Comparison of ENCODE assay signal across 16 cellular contexts in genomic region chr4:4595252-4595651, GRCh38. TPM values are rescaled to one million over a fixed set of nuclear protein-coding genes. Genes with fewer than 3 reads are reported as not detected.
DNase-seq lines count a peak whose midpoint lies in the region; ATAC-seq, FAIRE-seq and TF ChIP-seq lines count a peak whose summit lies in the region.
"Had no signal": no experiment of that assay in that cellular context is flagged by ENCODE, and none has a peak within 500 bp of the region (broad histone marks: within the 10 kb centered on the region; RNA-seq: fewer than 3 reads in every experiment).

No MANE protein-coding gene starts in this region.

- CTCF ChIA-PET in H1 (lab: Charles Lee; ENCODE audit: partially characterized antibody), result interaction anchor here (0.7 to 1.6 kb wide), 4 partner anchors 9 to 213 kb away, joined by 3 read pairs; no protein-coding TSS in a partner anchor

- H3K23ac ChIP-seq in H1 (ENCODE audit: insufficient read length), result no peak overlapping the region

- H3K23me2 ChIP-seq in H1 (ENCODE audit: low read depth, low read length), result no peaks in the 10 kb centered on the region

- no peak overlapping the region for H2BK12ac ChIP-seq in H1 (ENCODE audit: low read depth, low read length)

- peaks cover 0 to 11% (median 2%) of the 10 kb centered on the region in 4 experiments; a peak in 5 of 8 replicates for H3K36me3 ChIP-seq in H1 (ENCODE audit: control insufficient read depth in 2 of 4, insufficient read depth in 4 of 4, low read length in 3 of 4)
- peaks cover 0 to 2% of the 10 kb centered on the region in 2 donors for H3K36me3 ChIP-seq in psoas muscle (ENCODE audit: insufficient read depth in 1 of 2, low read depth in 1 of 2)
- H3K36me3 ChIP-seq: prostate gland, transverse colon had no signal

- POLR2A ChIA-PET in H1 (lab: Charles Lee; ENCODE audit: partially characterized antibody), result no interaction called here

- H2AK5ac ChIP-seq in H1 (ENCODE audit: low read depth, low read length), result no peak overlapping the region

- no peak overlapping the region for H4K91ac ChIP-seq in H1 (replicated peaks; ENCODE audit: insufficient read length, low read length)

- H3K79me2 ChIP-seq in H1 (ENCODE audit: control insufficient read depth in 1 of 2, insufficient read depth in 2 of 2, low read length in 2 of 2), result no peaks in the 10 kb centered on the region

- no peak overlapping the region for H4K8ac ChIP-seq in H1 (ENCODE audit: extremely low read depth, insufficient read depth, low read length)

- H3K4me2 ChIP-seq in H1 (ENCODE audit: insufficient read depth in 1 of 2, low read depth in 2 of 2, low read length in 2 of 2), result no peak overlapping the region

- H2AFZ ChIP-seq in H1 (ENCODE audit: low read length), result no peak overlapping the region

- H4K20me1 ChIP-seq in H1 (replicated peaks in 1 of 2; ENCODE audit: control insufficient read depth in 1 of 2, insufficient read depth in 2 of 2, low read length in 2 of 2), result no peaks in the 10 kb centered on the region

- H2BK15ac ChIP-seq in H1 (ENCODE audit: low read length), result no peak overlapping the region

- H3K4me3 ChIP-seq in NB4 (ENCODE audit: low read depth, low read length) (no peak overlapping the region), H1 (ENCODE audit: extremely low read depth in 1 of 4, insufficient read depth in 2 of 4, low read depth in 3 of 4, low read length in 4 of 4) (no peak overlapping the region), psoas muscle (no peak overlapping the region)
- H3K4me3 ChIP-seq: prostate gland, SK-N-MC, transverse colon had no signal

- no peak overlapping the region for H2BK5ac ChIP-seq in H1 (ENCODE audit: low read depth, low read length)

- TF ChIP-seq POLR2A in NB4 (IDR thresholded peaks at IDR 0.05; ENCODE audit: extremely low read depth, insufficient read length) (no peak), H1 (IDR thresholded peaks at IDR 0.05; ENCODE audit: control extremely low read depth in 1 of 2, low read depth in 2 of 2, low read length in 2 of 2) (no peak)

- no peak for TF ChIP-seq RAD21 in H1 (IDR thresholded peaks at IDR 0.05 in 1 of 2, conservative IDR thresholded peaks at IDR 0.05 in 1 of 2; ENCODE audit: low read depth in 2 of 2, low read length in 2 of 2)

- no peak overlapping the region for H4K5ac ChIP-seq in H1 (ENCODE audit: insufficient read length, low read depth, low read length)

- peaks cover 13 to 22% of the 10 kb centered on the region in 2 experiments for H3K9me3 ChIP-seq in H1 (ENCODE audit: insufficient read depth in 2 of 2, low read depth in 1 of 2, low read length in 1 of 2)
- peaks cover 9% of the 10 kb centered on the region for H3K9me3 ChIP-seq in psoas muscle
- H3K9me3 ChIP-seq: prostate gland had no signal

- DNase-seq in COLO668 (lab: John Stamatoyannopoulos, UW; ENCODE audit: unreplicated experiment), result peak; percentile 16
- DNase-seq in NB4 (ENCODE audit: low read depth), result peak; percentile 34
- no peak for DNase-seq in H1 (ENCODE audit: low read depth in 1 of 2, low spot score in 2 of 2)
- DNase-seq in NCI-H1105 treated with DMSO at 0.1 percent for 48 hours (lab: John Stamatoyannopoulos, UW), result no peak
- no peak for DNase-seq in psoas muscle
- no peak for DNase-seq in nucleus accumbens (lab: John Stamatoyannopoulos, UW)
- DNase-seq: activated naive CD8-positive, alpha-beta T cell treated with anti-CD3 and anti-CD28 coated beads, Interleukin-2, amount 10 ng/mL, durations not matched to agents 7 days and 5 days; CD4-positive, CD25-positive, alpha-beta regulatory T cell; hypothalamus; NCI-H1930; transverse colon had no signal

- no peak for TF ChIP-seq EP300 in H1 (IDR thresholded peaks at IDR 0.05; ENCODE audit: borderline replicate concordance in 1 of 2, low read depth in 2 of 2, low read length in 2 of 2)

- 100% methylated on average over 1 of the region's 1 CpG; no CpG with 5 or more reads in 1 of the 2 experiments for WGBS in H1 (ENCODE audit: extremely low coverage in 1 of 2, insufficient coverage in 1 of 2, insufficient read length in 1 of 2, insufficient replicate concordance in 2 of 2, low coverage in 1 of 2, low lambda C conversion rate in 2 of 2, missing lambda C conversion rate in 1 of 2), 2 experiments
- WGBS in psoas muscle, 3 donors, result 71 to 88% (median 86%) methylated on average over 1 of the region's 1 CpG

- H2BK20ac ChIP-seq in H1 (ENCODE audit: low read length), result no peak overlapping the region

- H3K4me1 ChIP-seq in H1 (replicated peaks in 1 of 4; ENCODE audit: control insufficient read depth in 3 of 4, insufficient read depth in 4 of 4, low read length in 3 of 4) (no peaks in the 10 kb centered on the region), psoas muscle (no peaks in the 10 kb centered on the region)
- H3K4me1 ChIP-seq: prostate gland, transverse colon had no signal

- no peak overlapping the region for H2BK120ac ChIP-seq in H1 (replicated peaks; ENCODE audit: low read depth, low read length)

- H3K56ac ChIP-seq in H1 (replicated peaks; ENCODE audit: insufficient read length, low read depth, low read length), result no peak overlapping the region

- H3K4ac ChIP-seq in H1 (replicated peaks; ENCODE audit: insufficient read length, low read depth, low read length), result no peak overlapping the region

- H3K18ac ChIP-seq in H1 (ENCODE audit: extremely low read depth, low read length), result no peak overlapping the region

- no peaks in the 10 kb centered on the region; the same call in 1 of the 2 replicates for H3K79me1 ChIP-seq in H1 (ENCODE audit: low read depth, low read length)

- H3K9ac ChIP-seq in H1 (replicated peaks in 1 of 4; ENCODE audit: extremely low read depth in 1 of 4, low read depth in 3 of 4, low read length in 3 of 4), result no peak overlapping the region

- FAIRE-seq in H1 (lab: Jason Lieb, UNC), result no peak

- peak; percentile 10; the same call in 1 of the 2 replicates for TF ChIP-seq CTCF in 22Rv1 (IDR thresholded peaks at IDR 0.05)
- peak; percentile 33 for TF ChIP-seq CTCF in NB4 (IDR thresholded peaks at IDR 0.05; ENCODE audit: low read depth, low read length)
- peak in 1 of 3 experiments; percentile 30; a peak in 1 of 4 replicates for TF ChIP-seq CTCF in H1 (IDR thresholded peaks at IDR 0.05; ENCODE audit: control extremely low read depth in 1 of 3, insufficient read depth in 1 of 3, low read depth in 1 of 3, low read length in 3 of 3)
- TF ChIP-seq CTCF in psoas muscle (IDR thresholded peaks at IDR 0.05), result no peak

- no peak for ATAC-seq in psoas muscle
- no peak for ATAC-seq in HG03378 (IDR thresholded peaks at IDR 0.05; ENCODE audit: unreplicated experiment)
- ATAC-seq: left lobe of liver had no signal

- intact Hi-C loops in psoas muscle (cut with DNase I), result no loop called here

- no peak overlapping the region for H3K14ac ChIP-seq in H1 (ENCODE audit: insufficient read length)

- H3K27ac ChIP-seq in 22Rv1 (no peak overlapping the region), H1 (ENCODE audit: low read depth, low read length) (no peak overlapping the region), psoas muscle (no peak overlapping the region)
- H3K27ac ChIP-seq: prostate gland, SK-N-MC, transverse colon had no signal

- H3K27me3 ChIP-seq in H1 (replicated peaks in 1 of 4; ENCODE audit: control insufficient read depth in 3 of 4, extremely low read depth in 1 of 4, insufficient read depth in 3 of 4, low read length in 3 of 4) (no peaks in the 10 kb centered on the region), psoas muscle (ENCODE audit: insufficient read depth in 3 of 3, low read length in 2 of 3) (no peaks in the 10 kb centered on the region)
- H3K27me3 ChIP-seq: transverse colon had no signal

TF ChIP-seq in H1, 55 proteins besides CTCF, POLR2A, EP300 and RAD21:
- TF ChIP-seq POLR2AphosphoS5 (IDR thresholded peaks at IDR 0.05; ENCODE audit: low read depth, low read length) (no peak), KDM1A (IDR thresholded peaks at IDR 0.05; ENCODE audit: borderline replicate concordance, low read length) (peak; percentile 46; the same call in 1 of the 2 replicates), JUN (IDR thresholded peaks at IDR 0.05; ENCODE audit: low read depth, low read length) (no peak), TAF7 (optimal IDR thresholded peaks at IDR 0.05; ENCODE audit: borderline replicate concordance, low read depth, low read length) (no peak), CHD2 (IDR thresholded peaks at IDR 0.05; ENCODE audit: low read length) (no peak), SAP30 (IDR thresholded peaks at IDR 0.05; ENCODE audit: insufficient read depth, insufficient replicate concordance, low read length) (no peak)

RNA-seq across cellular contexts. Expression of gene STX18, which starts 53.4 kb away (rescaled TPM):
- 18.3 and 20.0 TPM in 2 replicates for total RNA-seq in H1 (2021; fragmentation: NEBNext Ultra II Directional; extraction: Animal tissue kit (Norgen Biotek cat#: 25700))
- polyA plus RNA-seq in H1 (2011; rRNA removed) (9.8 and 14.6 TPM in 2 replicates), psoas muscle (10 to 100 TPM; 21.7 to 29.7 (median 24.3) TPM)
- 15.2 TPM for polyA plus RNA-seq in H1 (2011; cell fraction: cytosol; rRNA removed)
- 13.5 TPM for polyA plus RNA-seq in H1 (2011; cell fraction: nucleus; rRNA removed)
- polyA plus RNA-seq in H1 (2012, experiment 1 of 2), result 15.6 to 17.3 TPM (median 16.7 TPM) in 4 replicates
- polyA plus RNA-seq in H1 (2012, experiment 2 of 2), result 4.7 TPM
- polyA plus RNA-seq in H1 (2013, experiment 1 of 2), result 14.5 TPM
- polyA plus RNA-seq in H1 (2013, experiment 2 of 2), result 13.5 TPM
- 13.0 and 13.2 TPM in 2 replicates for polyA minus RNA-seq in H1 (2011; rRNA and poly(A)+ RNA removed)
- 9.8 TPM for polyA minus RNA-seq in H1 (2011; cell fraction: cytosol; rRNA and poly(A)+ RNA removed)
- 13.9 TPM for polyA minus RNA-seq in H1 (2011; cell fraction: nucleus; rRNA and poly(A)+ RNA removed)
- 10 to 100 TPM; 12.1 to 21.1 (median 19.4) TPM for total RNA-seq in psoas muscle

Comparison
In these comparisons a context has a peak if more than half of its experiments do, and no peak if none do; other contexts are left out.
1. DNase-seq: peak in COLO668 (single experiment) and NB4 (single experiment); none in H1 (0 of 2), NCI-H1105 treated with DMSO at 0.1 percent for 48 hours (single experiment), psoas muscle (0 of 2) and nucleus accumbens (0 of 56).